In genomic region chr20:58233393-58233792, GRCh38 we compare ENCODE assay signal across 26 cellular contexts. TPM values are rescaled to one million over a fixed set of nuclear protein-coding genes. Genes with fewer than 3 reads are reported as not detected.
"Had no signal": no experiment of that assay in that cellular context is flagged by ENCODE, and none has a peak within 500 bp of the region (broad histone marks: within the 10 kb centered on the region; RNA-seq: fewer than 3 reads in every experiment).

No MANE protein-coding gene starts in this region.

- H3K9me3 ChIP-seq: esophagus squamous epithelium, gastroesophageal sphincter, heart right ventricle had no signal

- H3K36me3 ChIP-seq: WERI-Rb-1 had no signal

- H3K27ac ChIP-seq: brain microvascular endothelial cell, epithelial cell of prostate, esophagus squamous epithelium, gastroesophageal sphincter, heart right ventricle, WERI-Rb-1 had no signal

- DNase-seq: amniotic stem cell, brain microvascular endothelial cell, cortex of kidney, esophagus squamous epithelium, foreskin melanocyte, T1000 had no signal

- H3K4me3 ChIP-seq: esophagus squamous epithelium, gastroesophageal sphincter, heart right ventricle had no signal

- ATAC-seq: activated CD4-positive, CD25-positive, alpha-beta regulatory T cell treated with anti-CD3 and anti-CD28 coated beads, Interleukin-2, amount 50 U/mL, for 24 hours; activated T-cell treated with anti-CD3 and anti-CD28 coated beads, Interleukin-2, amount 50 U/mL, for 4 hours; activated T-helper 17 cell treated with anti-CD3 and anti-CD28 coated beads, Interleukin-2, amount 50 U/mL, for 72 hours; gastroesophageal sphincter; heart right ventricle; T-helper 17 cell had no signal

- H3K27me3 ChIP-seq: brain microvascular endothelial cell had no signal

RNA-seq across cellular contexts. Expression of gene ANKRD60, which starts 4.9 kb away (rescaled TPM):
- total RNA-seq: activated B cell treated with CpG ODN at 0.5 μM for 24 hours; activated T-cell treated with anti-CD3 and anti-CD28 coated beads, Interleukin-2, amount 50 U/mL, for 4 hours; activated T-helper 17 cell treated with anti-CD3 and anti-CD28 coated beads, Interleukin-2, amount 50 U/mL, for 72 hours; astrocyte; bronchial epithelial cell; cardiac septum; cerebellum; dermis blood vessel endothelial cell; endothelial cell of umbilical vein; esophagus squamous epithelium; fibroblast of lung; fibroblast of villous mesenchyme; gastroesophageal sphincter; glomerular endothelial cell; heart right ventricle; T-helper 17 cell had no signal
- polyA plus RNA-seq: adipose tissue, endothelial cell of umbilical vein, esophagus, fibroblast of lung, heart right ventricle had no signal
